ENCODE assay signal across 11 cellular contexts in the genomic region with DNA sequence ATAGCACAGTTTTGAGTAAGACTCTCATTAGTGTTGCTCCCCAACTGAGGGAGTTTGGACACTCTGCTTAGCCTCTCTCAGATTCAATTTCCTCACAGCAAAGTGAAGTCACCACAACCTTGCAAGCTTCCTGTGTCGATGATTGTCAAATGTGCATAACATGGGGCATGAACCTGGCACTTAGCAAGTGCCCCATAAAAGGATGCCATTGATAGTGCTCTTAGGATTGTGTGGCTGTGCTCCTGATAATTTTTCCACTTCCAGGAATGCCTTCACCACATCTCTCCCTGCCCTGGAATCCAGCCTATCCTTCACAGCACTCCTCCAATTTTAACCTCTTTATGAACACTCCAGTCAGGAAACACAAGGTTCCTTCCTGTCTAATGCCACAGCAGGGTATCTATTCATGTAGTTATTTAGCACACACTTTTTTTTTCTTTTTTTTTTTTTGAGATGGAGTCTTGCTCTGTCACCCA.
DNase-seq lines count a peak whose midpoint lies in the region; ATAC-seq and TF ChIP-seq lines count a peak whose summit lies in the region.
"Had no signal": no experiment of that assay in that cellular context is flagged by ENCODE, and none has a peak within 500 bp of the region (broad histone marks: within the 10 kb centered on the region; RNA-seq: fewer than 3 reads in every experiment).

No MANE protein-coding gene starts in this region.

- no peak overlapping the region for H3K4me3 ChIP-seq in naive thymus-derived CD4-positive, alpha-beta T cell (ENCODE audit: low read length)
- no peak overlapping the region for H3K4me3 ChIP-seq in adrenal gland
- H3K4me3 ChIP-seq: vagina had no signal

- peak overlapping the region; percentile 17 for H3K4me3 Mint-ChIP-seq in activated CD4-positive, alpha-beta T cell treated with anti-CD3 and anti-CD28 coated beads, Interleukin-2, amount 10 ng/mL, durations not matched to agents 24 days and 14 days
- H3K4me3 Mint-ChIP-seq in activated CD4-positive, alpha-beta memory T cell treated with anti-CD3 and anti-CD28 coated beads for 36 hours: no peak overlapping the region
- H3K4me3 Mint-ChIP-seq in naive thymus-derived CD4-positive, alpha-beta T cell: peak overlapping the region in 3 of 10 donors; percentile 43 to 68 (median 45)

- no peaks in the 10 kb centered on the region for H3K36me3 ChIP-seq in naive thymus-derived CD4-positive, alpha-beta T cell (ENCODE audit: control insufficient read depth in 2 of 3, insufficient read depth in 3 of 3, low read length in 3 of 3)
- H3K36me3 ChIP-seq in adrenal gland (replicated peaks in 1 of 2): no peaks in the 10 kb centered on the region

- no peak for TF ChIP-seq POLR2A in adrenal gland (IDR thresholded peaks at IDR 0.05)

- H3K4me1 ChIP-seq in naive thymus-derived CD4-positive, alpha-beta T cell (ENCODE audit: control insufficient read depth in 2 of 2, insufficient read depth in 2 of 2, low read length in 2 of 2): peaks cover 0 to 32% of the 10 kb centered on the region in 2 donors
- no peaks in the 10 kb centered on the region for H3K4me1 ChIP-seq in adrenal gland (replicated peaks in 1 of 2)

- no peak overlapping the region for H3K27ac ChIP-seq in naive thymus-derived CD4-positive, alpha-beta T cell (ENCODE audit: low read depth, low read length)
- no peak overlapping the region for H3K27ac ChIP-seq in adrenal gland
- H3K27ac ChIP-seq: vagina had no signal

- no peaks in the 10 kb centered on the region for H3K9me3 Mint-ChIP-seq in activated CD4-positive, alpha-beta T cell treated with anti-CD3 and anti-CD28 coated beads, Interleukin-2, amount 10 ng/mL, durations not matched to agents 24 days and 14 days
- no peaks in the 10 kb centered on the region for H3K9me3 Mint-ChIP-seq in activated CD4-positive, alpha-beta memory T cell treated with anti-CD3 and anti-CD28 coated beads for 36 hours
- no peaks in the 10 kb centered on the region for H3K9me3 Mint-ChIP-seq in naive thymus-derived CD4-positive, alpha-beta T cell

- 66 to 82% (median 76%) methylated on average over 1 of the region's 1 CpG for WGBS in adrenal gland, 4 donors

- H3K27me3 Mint-ChIP-seq in activated CD4-positive, alpha-beta T cell treated with anti-CD3 and anti-CD28 coated beads, Interleukin-2, amount 10 ng/mL, durations not matched to agents 24 days and 14 days: no peaks in the 10 kb centered on the region
- no peaks in the 10 kb centered on the region for H3K27me3 Mint-ChIP-seq in activated CD4-positive, alpha-beta memory T cell treated with anti-CD3 and anti-CD28 coated beads for 36 hours
- no peaks in the 10 kb centered on the region for H3K27me3 Mint-ChIP-seq in naive thymus-derived CD4-positive, alpha-beta T cell

- DNase-seq in activated CD4-positive, alpha-beta T cell treated with anti-CD3 and anti-CD28 coated beads, Interleukin-2, amount 10 ng/mL, durations not matched to agents 24 days and 14 days: peak; percentile 75
- DNase-seq in activated CD4-positive, alpha-beta T cell treated with anti-CD3 and anti-CD28 coated beads, Interleukin-2, amount 50 U/mL, for 4 hours: no peak
- DNase-seq in activated CD4-positive, alpha-beta memory T cell treated with anti-CD3 and anti-CD28 coated beads for 36 hours: peak; percentile 44
- no peak for DNase-seq in naive thymus-derived CD4-positive, alpha-beta T cell
- DNase-seq in NCI-H748 (lab: John Stamatoyannopoulos, UW; ENCODE audit: unreplicated experiment) (no peak), adrenal gland (no peak)
- DNase-seq: ACHN, NCI-H2171 had no signal

- H3K4me1 Mint-ChIP-seq in activated CD4-positive, alpha-beta T cell treated with anti-CD3 and anti-CD28 coated beads, Interleukin-2, amount 10 ng/mL, durations not matched to agents 24 days and 14 days: peaks cover 9% of the 10 kb centered on the region
- H3K4me1 Mint-ChIP-seq in activated CD4-positive, alpha-beta memory T cell treated with anti-CD3 and anti-CD28 coated beads for 36 hours (ENCODE audit: low read depth): peaks cover 27% of the 10 kb centered on the region
- peaks cover 0 to 29% (median 11%) of the 10 kb centered on the region in 7 donors for H3K4me1 Mint-ChIP-seq in naive thymus-derived CD4-positive, alpha-beta T cell

- no peak for TF ChIP-seq CTCF in adrenal gland (IDR thresholded peaks at IDR 0.05)

- intact Hi-C loops in activated CD4-positive, alpha-beta T cell treated with anti-CD3 and anti-CD28 coated beads, Interleukin-2, amount 10 ng/mL, durations not matched to agents 24 days and 14 days (cut with micrococcal nuclease): loop anchor here (2.0 kb wide), 1 partner anchor 17 kb away; no protein-coding TSS in a partner anchor
- intact Hi-C loops in activated CD4-positive, alpha-beta memory T cell treated with anti-CD3 and anti-CD28 coated beads for 36 hours (cut with micrococcal nuclease): loop anchor here (2.0 to 5.0 kb wide), 2 partner anchors 141 to 215 kb away; no protein-coding TSS in a partner anchor
- intact Hi-C loops in naive thymus-derived CD4-positive, alpha-beta T cell (cut with micrococcal nuclease): loop anchor here (2.0 kb wide), 1 partner anchor 17 kb away; no protein-coding TSS in a partner anchor
- intact Hi-C loops in adrenal gland (cut with DNase I): no loop called here

- POLR2A ChIA-PET in activated CD4-positive, alpha-beta memory T cell treated with anti-CD3 and anti-CD28 coated beads for 36 hours (lab: Charles Lee): no interaction called here
- POLR2A ChIA-PET in naive thymus-derived CD4-positive, alpha-beta T cell (lab: Charles Lee): interaction anchor here (1.2 kb wide), 1 partner anchor 12 kb away, joined by 3 read pairs; no protein-coding TSS in a partner anchor

- H3K9me3 ChIP-seq in naive thymus-derived CD4-positive, alpha-beta T cell (ENCODE audit: control insufficient read depth in 2 of 3, low read length in 3 of 3): no peaks in the 10 kb centered on the region
- no peaks in the 10 kb centered on the region for H3K9me3 ChIP-seq in adrenal gland (replicated peaks in 1 of 3)
- H3K9me3 ChIP-seq: vagina had no signal

- peak overlapping the region; percentile 30 for H3K27ac Mint-ChIP-seq in activated CD4-positive, alpha-beta T cell treated with anti-CD3 and anti-CD28 coated beads, Interleukin-2, amount 10 ng/mL, durations not matched to agents 24 days and 14 days
- H3K27ac Mint-ChIP-seq in activated CD4-positive, alpha-beta memory T cell treated with anti-CD3 and anti-CD28 coated beads for 36 hours: peak overlapping the region; percentile 52
- H3K27ac Mint-ChIP-seq in naive thymus-derived CD4-positive, alpha-beta T cell: peak overlapping the region in 1 of 9 donors; percentile 68

- ATAC-seq in GM21529 (IDR thresholded peaks at IDR 0.05; ENCODE audit: unreplicated experiment) (peak; percentile 51), HG02642 (IDR thresholded peaks at IDR 0.05; ENCODE audit: poor library complexity, unreplicated experiment) (no peak)
- peak; percentile 74 for ATAC-seq in naive thymus-derived CD4-positive, alpha-beta T cell

- H3K27me3 ChIP-seq in naive thymus-derived CD4-positive, alpha-beta T cell (ENCODE audit: control insufficient read depth in 2 of 2, insufficient read depth in 2 of 2, low read length in 2 of 2): no peaks in the 10 kb centered on the region
- H3K27me3 ChIP-seq in adrenal gland: no peaks in the 10 kb centered on the region
- H3K27me3 ChIP-seq: vagina had no signal

- H3K36me3 Mint-ChIP-seq in activated CD4-positive, alpha-beta T cell treated with anti-CD3 and anti-CD28 coated beads, Interleukin-2, amount 10 ng/mL, durations not matched to agents 24 days and 14 days (ENCODE audit: low read depth): peaks cover 5% of the 10 kb centered on the region
- peaks cover 2% of the 10 kb centered on the region for H3K36me3 Mint-ChIP-seq in activated CD4-positive, alpha-beta memory T cell treated with anti-CD3 and anti-CD28 coated beads for 36 hours
- peaks cover 9 to 51% (median 22%) of the 10 kb centered on the region in 5 donors for H3K36me3 Mint-ChIP-seq in naive thymus-derived CD4-positive, alpha-beta T cell

- CTCF ChIA-PET in activated CD4-positive, alpha-beta memory T cell treated with anti-CD3 and anti-CD28 coated beads for 36 hours (lab: Charles Lee): interaction anchor here (0.7 kb wide), 1 partner anchor 942 kb away, joined by 4 read pairs; no protein-coding TSS in a partner anchor
- CTCF ChIA-PET in naive thymus-derived CD4-positive, alpha-beta T cell (lab: Charles Lee): no interaction called here

Comparison
In these comparisons a context has a peak if more than half of its experiments do, and no peak if none do; other contexts are left out.
1. DNase-seq: peak in activated CD4-positive, alpha-beta T cell treated with anti-CD3 and anti-CD28 coated beads, Interleukin-2, amount 10 ng/mL, durations not matched to agents 24 days and 14 days (single experiment) and activated CD4-positive, alpha-beta memory T cell treated with anti-CD3 and anti-CD28 coated beads for 36 hours (single experiment); none in activated CD4-positive, alpha-beta T cell treated with anti-CD3 and anti-CD28 coated beads, Interleukin-2, amount 50 U/mL, for 4 hours (0 of 2), naive thymus-derived CD4-positive, alpha-beta T cell (0 of 9), NCI-H748 (single experiment) and adrenal gland (0 of 7).
2. intact Hi-C loops: an anchor here in activated CD4-positive, alpha-beta T cell treated with anti-CD3 and anti-CD28 coated beads, Interleukin-2, amount 10 ng/mL, durations not matched to agents 24 days and 14 days (2.0 kb wide), activated CD4-positive, alpha-beta memory T cell treated with anti-CD3 and anti-CD28 coated beads for 36 hours (2.0 to 5.0 kb wide) and naive thymus-derived CD4-positive, alpha-beta T cell (2.0 kb wide); none called in adrenal gland.